In the genomic region with DNA sequence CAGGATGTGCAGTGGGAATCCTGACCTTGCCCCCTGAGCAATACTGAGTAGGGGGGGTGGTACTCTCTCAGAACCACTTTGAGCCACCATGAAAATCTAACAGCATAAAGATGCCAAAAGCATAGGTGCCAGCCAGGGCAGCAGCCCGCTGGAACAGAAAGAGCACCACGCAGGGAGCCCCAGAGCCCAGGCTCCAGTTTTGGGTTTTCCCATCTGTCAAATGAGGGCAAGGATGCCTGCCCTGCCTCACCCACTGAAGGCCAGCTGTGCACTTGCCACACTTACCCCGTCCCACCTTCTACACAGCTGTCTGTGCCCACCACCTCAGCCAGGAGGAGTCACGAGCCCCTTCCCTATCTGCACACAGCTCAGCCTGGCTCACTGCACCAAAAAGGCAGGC, we compare ENCODE assay signal across 1 cellular context.
TF ChIP-seq lines count a peak whose summit lies in the region.

No MANE protein-coding gene starts in this region.

TF ChIP-seq in GM23338, 12 proteins besides CTCF, POLR2A, EP300 and RAD21:
- TF ChIP-seq, protein P1, sequence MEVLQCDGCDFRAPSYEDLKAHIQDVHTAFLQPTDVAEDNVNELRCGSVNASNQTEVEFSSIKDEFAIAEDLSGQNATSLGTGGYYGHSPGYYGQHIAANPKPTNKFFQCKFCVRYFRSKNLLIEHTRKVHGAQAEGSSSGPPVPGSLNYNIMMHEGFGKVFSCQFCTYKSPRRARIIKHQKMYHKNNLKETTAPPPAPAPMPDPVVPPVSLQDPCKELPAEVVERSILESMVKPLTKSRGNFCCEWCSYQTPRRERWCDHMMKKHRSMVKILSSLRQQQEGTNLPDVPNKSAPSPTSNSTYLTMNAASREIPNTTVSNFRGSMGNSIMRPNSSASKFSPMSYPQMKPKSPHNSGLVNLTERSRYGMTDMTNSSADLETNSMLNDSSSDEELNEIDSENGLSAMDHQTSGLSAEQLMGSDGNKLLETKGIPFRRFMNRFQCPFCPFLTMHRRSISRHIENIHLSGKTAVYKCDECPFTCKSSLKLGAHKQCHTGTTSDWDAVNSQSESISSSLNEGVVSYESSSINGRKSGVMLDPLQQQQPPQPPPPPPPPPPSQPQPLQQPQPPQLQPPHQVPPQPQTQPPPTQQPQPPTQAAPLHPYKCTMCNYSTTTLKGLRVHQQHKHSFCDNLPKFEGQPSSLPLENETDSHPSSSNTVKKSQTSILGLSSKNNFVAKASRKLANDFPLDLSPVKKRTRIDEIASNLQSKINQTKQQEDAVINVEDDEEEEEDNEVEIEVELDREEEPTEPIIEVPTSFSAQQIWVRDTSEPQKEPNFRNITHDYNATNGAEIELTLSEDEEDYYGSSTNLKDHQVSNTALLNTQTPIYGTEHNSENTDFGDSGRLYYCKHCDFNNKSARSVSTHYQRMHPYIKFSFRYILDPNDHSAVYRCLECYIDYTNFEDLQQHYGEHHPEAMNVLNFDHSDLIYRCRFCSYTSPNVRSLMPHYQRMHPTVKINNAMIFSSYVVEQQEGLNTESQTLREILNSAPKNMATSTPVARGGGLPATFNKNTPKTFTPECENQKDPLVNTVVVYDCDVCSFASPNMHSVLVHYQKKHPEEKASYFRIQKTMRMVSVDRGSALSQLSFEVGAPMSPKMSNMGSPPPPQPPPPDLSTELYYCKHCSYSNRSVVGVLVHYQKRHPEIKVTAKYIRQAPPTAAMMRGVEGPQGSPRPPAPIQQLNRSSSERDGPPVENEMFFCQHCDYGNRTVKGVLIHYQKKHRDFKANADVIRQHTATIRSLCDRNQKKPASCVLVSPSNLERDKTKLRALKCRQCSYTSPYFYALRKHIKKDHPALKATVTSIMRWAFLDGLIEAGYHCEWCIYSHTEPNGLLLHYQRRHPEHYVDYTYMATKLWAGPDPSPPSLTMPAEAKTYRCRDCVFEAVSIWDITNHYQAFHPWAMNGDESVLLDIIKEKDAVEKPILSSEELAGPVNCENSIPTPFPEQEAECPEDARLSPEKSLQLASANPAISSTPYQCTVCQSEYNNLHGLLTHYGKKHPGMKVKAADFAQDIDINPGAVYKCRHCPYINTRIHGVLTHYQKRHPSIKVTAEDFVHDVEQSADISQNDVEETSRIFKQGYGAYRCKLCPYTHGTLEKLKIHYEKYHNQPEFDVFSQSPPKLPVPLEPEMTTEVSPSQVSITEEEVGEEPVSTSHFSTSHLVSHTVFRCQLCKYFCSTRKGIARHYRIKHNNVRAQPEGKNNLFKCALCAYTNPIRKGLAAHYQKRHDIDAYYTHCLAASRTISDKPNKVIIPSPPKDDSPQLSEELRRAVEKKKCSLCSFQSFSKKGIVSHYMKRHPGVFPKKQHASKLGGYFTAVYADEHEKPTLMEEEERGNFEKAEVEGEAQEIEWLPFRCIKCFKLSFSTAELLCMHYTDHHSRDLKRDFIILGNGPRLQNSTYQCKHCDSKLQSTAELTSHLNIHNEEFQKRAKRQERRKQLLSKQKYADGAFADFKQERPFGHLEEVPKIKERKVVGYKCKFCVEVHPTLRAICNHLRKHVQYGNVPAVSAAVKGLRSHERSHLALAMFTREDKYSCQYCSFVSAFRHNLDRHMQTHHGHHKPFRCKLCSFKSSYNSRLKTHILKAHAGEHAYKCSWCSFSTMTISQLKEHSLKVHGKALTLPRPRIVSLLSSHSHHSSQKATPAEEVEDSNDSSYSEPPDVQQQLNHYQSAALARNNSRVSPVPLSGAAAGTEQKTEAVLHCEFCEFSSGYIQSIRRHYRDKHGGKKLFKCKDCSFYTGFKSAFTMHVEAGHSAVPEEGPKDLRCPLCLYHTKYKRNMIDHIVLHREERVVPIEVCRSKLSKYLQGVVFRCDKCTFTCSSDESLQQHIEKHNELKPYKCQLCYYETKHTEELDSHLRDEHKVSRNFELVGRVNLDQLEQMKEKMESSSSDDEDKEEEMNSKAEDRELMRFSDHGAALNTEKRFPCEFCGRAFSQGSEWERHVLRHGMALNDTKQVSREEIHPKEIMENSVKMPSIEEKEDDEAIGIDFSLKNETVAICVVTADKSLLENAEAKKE (CRISPR knock-in tag; IDR thresholded peaks at IDR 0.05), result no peak
- TF ChIP-seq NANOG (IDR thresholded peaks at IDR 0.05; ENCODE audit: borderline replicate concordance) (no peak), EZH2 (IDR thresholded peaks at IDR 0.05; ENCODE audit: low read depth, unreplicated experiment) (no peak), JUNB (IDR thresholded peaks at IDR 0.05; ENCODE audit: unreplicated experiment) (no peak), STAT1 (IDR thresholded peaks at IDR 0.05; ENCODE audit: unreplicated experiment) (no peak), EZH2phosphoT487 (IDR thresholded peaks at IDR 0.05; ENCODE audit: unreplicated experiment) (no peak), ZNF114 (CRISPR knock-in tag; IDR thresholded peaks at IDR 0.05) (no peak), CREB1 (CRISPR knock-in tag; IDR thresholded peaks at IDR 0.05; ENCODE audit: low read depth) (no peak), ZNF331 (CRISPR knock-in tag; IDR thresholded peaks at IDR 0.05; ENCODE audit: low read depth) (no peak)
- TF ChIP-seq, protein P2, sequence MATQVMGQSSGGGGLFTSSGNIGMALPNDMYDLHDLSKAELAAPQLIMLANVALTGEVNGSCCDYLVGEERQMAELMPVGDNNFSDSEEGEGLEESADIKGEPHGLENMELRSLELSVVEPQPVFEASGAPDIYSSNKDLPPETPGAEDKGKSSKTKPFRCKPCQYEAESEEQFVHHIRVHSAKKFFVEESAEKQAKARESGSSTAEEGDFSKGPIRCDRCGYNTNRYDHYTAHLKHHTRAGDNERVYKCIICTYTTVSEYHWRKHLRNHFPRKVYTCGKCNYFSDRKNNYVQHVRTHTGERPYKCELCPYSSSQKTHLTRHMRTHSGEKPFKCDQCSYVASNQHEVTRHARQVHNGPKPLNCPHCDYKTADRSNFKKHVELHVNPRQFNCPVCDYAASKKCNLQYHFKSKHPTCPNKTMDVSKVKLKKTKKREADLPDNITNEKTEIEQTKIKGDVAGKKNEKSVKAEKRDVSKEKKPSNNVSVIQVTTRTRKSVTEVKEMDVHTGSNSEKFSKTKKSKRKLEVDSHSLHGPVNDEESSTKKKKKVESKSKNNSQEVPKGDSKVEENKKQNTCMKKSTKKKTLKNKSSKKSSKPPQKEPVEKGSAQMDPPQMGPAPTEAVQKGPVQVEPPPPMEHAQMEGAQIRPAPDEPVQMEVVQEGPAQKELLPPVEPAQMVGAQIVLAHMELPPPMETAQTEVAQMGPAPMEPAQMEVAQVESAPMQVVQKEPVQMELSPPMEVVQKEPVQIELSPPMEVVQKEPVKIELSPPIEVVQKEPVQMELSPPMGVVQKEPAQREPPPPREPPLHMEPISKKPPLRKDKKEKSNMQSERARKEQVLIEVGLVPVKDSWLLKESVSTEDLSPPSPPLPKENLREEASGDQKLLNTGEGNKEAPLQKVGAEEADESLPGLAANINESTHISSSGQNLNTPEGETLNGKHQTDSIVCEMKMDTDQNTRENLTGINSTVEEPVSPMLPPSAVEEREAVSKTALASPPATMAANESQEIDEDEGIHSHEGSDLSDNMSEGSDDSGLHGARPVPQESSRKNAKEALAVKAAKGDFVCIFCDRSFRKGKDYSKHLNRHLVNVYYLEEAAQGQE (IDR thresholded peaks at IDR 0.05; ENCODE audit: unreplicated experiment), result no peak
- TF ChIP-seq, protein P3, sequence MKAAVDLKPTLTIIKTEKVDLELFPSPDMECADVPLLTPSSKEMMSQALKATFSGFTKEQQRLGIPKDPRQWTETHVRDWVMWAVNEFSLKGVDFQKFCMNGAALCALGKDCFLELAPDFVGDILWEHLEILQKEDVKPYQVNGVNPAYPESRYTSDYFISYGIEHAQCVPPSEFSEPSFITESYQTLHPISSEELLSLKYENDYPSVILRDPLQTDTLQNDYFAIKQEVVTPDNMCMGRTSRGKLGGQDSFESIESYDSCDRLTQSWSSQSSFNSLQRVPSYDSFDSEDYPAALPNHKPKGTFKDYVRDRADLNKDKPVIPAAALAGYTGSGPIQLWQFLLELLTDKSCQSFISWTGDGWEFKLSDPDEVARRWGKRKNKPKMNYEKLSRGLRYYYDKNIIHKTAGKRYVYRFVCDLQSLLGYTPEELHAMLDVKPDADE (IDR thresholded peaks at IDR 0.05), result no peak
TF ChIP-seq in GM23338: peak in this region for 0.
